ENCODE assay signal across 8 cellular contexts in genomic region chr19:16659464-16659831, GRCh38.
DNase-seq lines count a peak whose midpoint lies in the region; ATAC-seq and TF ChIP-seq lines count a peak whose summit lies in the region.

No MANE protein-coding gene starts in this region.

- peak overlapping the region; percentile 56 for H2AFZ ChIP-seq in ACC112 (ENCODE audit: low read length, unreplicated experiment)

- peaks cover 16% of the 10 kb centered on the region for H3K79me2 ChIP-seq in ACC112 (ENCODE audit: control insufficient read depth, insufficient read depth, low read length, unreplicated experiment)

- peak overlapping the region; percentile 99 for H3K4me3 ChIP-seq in ACC112 (ENCODE audit: low read depth, low read length)
- H3K4me3 ChIP-seq in LNCaP clone FGC (ENCODE audit: low read depth, low read length): peak overlapping the region; percentile 80
- H3K4me3 ChIP-seq in choroid plexus epithelial cell (ENCODE audit: low read depth, low read length): peak overlapping the region; percentile 97
- H3K4me3 ChIP-seq in muscle layer of duodenum (ENCODE audit: low read depth in 1 of 2, low read length in 2 of 2): peak overlapping the region; percentile 89 to 98

- ATAC-seq in HG02678 (IDR thresholded peaks at IDR 0.05; ENCODE audit: unreplicated experiment) (no peak), GM21576 (IDR thresholded peaks at IDR 0.05; ENCODE audit: unreplicated experiment) (no peak)

- no peaks in the 10 kb centered on the region for H3K9me3 ChIP-seq in muscle layer of duodenum (ENCODE audit: control insufficient read depth in 1 of 2, low read length in 2 of 2)

- no peaks in the 10 kb centered on the region for H3K36me3 ChIP-seq in ACC112 (ENCODE audit: insufficient read depth, low read length)
- peaks cover 29 to 36% of the 10 kb centered on the region in 2 donors for H3K36me3 ChIP-seq in muscle layer of duodenum (ENCODE audit: control insufficient read depth in 1 of 2, insufficient read depth in 2 of 2, low read length in 2 of 2)

- DNase-seq in LNCaP clone FGC (ENCODE audit: low read depth) (no peak), choroid plexus epithelial cell (ENCODE audit: low read depth) (no peak), NCI-H82 treated with DMSO at 0.1 percent for 48 hours (lab: John Stamatoyannopoulos, UW; ENCODE audit: unreplicated experiment) (no peak), NCI-H2029 treated with DMSO at 0.1 percent for 48 hours (lab: John Stamatoyannopoulos, UW) (no peak)

- TF ChIP-seq CTCF in LNCaP clone FGC (IDR thresholded peaks at IDR 0.05; ENCODE audit: control insufficient read depth, extremely low read depth, insufficient read depth) (no peak), choroid plexus epithelial cell (conservative IDR thresholded peaks at IDR 0.05; ENCODE audit: low read depth, low read length) (no peak)

- H3K27me3 ChIP-seq in ACC112 (ENCODE audit: insufficient read depth, low read length) (no peaks in the 10 kb centered on the region), muscle layer of duodenum (ENCODE audit: low read depth, low read length) (no peaks in the 10 kb centered on the region)

- H3K27ac ChIP-seq in ACC112 (ENCODE audit: low read depth, low read length) (peak overlapping the region; percentile 84; the same call in 1 of the 2 replicates), muscle layer of duodenum (ENCODE audit: low read length) (peak overlapping the region; percentile 85)

- peaks cover 5% of the 10 kb centered on the region for H3K4me1 ChIP-seq in ACC112 (ENCODE audit: control insufficient read depth, insufficient read depth, low read length, unreplicated experiment)
- peaks cover 4 to 31% of the 10 kb centered on the region in 2 donors for H3K4me1 ChIP-seq in muscle layer of duodenum (ENCODE audit: control insufficient read depth in 1 of 2, insufficient read depth in 2 of 2, low read length in 2 of 2)
